8 cellular contexts compared by ENCODE assay signal in genomic region chr18:14178691-14179196, GRCh38. TPM values are rescaled to one million over a fixed set of nuclear protein-coding genes. Genes with fewer than 3 reads are reported as not detected.
DNase-seq lines count a peak whose midpoint lies in the region; ATAC-seq and TF ChIP-seq lines count a peak whose summit lies in the region.
"Not testable (repeated sequence)": the region's sequence is repeated elsewhere in the genome, so short reads cannot be mapped to it uniquely, and the experiment has no call there.

No MANE protein-coding gene starts in this region.

- H3K9me3 Mint-ChIP-seq in activated T-helper 2 cell treated with anti-CD3 and anti-CD28 coated beads, Interferon-gamma antibody, Interleukin-2, Interleukin-4, amounts not matched to agents 10 μg/mL and 5 μg/mL and 100 μg/mL, durations not matched to agents 14 hours and 24 hours and 36 hours, result not testable (repeated sequence)

- not testable (repeated sequence) for H4K91ac ChIP-seq in neuronal stem cell (ENCODE audit: low read depth, low read length, poor library complexity)

- H3K4me1 ChIP-seq in DOHH2 (ENCODE audit: control insufficient read depth, low read length); HUES6 (ENCODE audit: control insufficient read depth, insufficient read depth, low read length); neuronal stem cell (ENCODE audit: control insufficient read depth in 2 of 2, insufficient read depth in 1 of 2, low read depth in 1 of 2, low read length in 2 of 2): not testable (repeated sequence)

- not testable (repeated sequence) for H3K18ac ChIP-seq in neuronal stem cell (ENCODE audit: low read length)

- H3K4me2 ChIP-seq in DOHH2 (ENCODE audit: low read length); neuronal stem cell (ENCODE audit: insufficient read depth, low read length, poor library complexity, severe bottlenecking): not testable (repeated sequence)

- intact Hi-C loops in activated T-helper 2 cell treated with anti-CD3 and anti-CD28 coated beads, Interferon-gamma antibody, Interleukin-2, Interleukin-4, amounts not matched to agents 10 μg/mL and 5 μg/mL and 100 μg/mL, durations not matched to agents 14 hours and 24 hours and 36 hours (cut with micrococcal nuclease), result loop anchor here (5.0 kb wide), 1 partner anchor 239 kb away; no protein-coding TSS in a partner anchor

- CTCF ChIA-PET in RWPE1 (lab: Yijun Ruan, JAX), result not testable (repeated sequence)

- peak overlapping the region; percentile 85 for H3K4me3 Mint-ChIP-seq in activated T-helper 2 cell treated with anti-CD3 and anti-CD28 coated beads, Interferon-gamma antibody, Interleukin-2, Interleukin-4, amounts not matched to agents 10 μg/mL and 5 μg/mL and 100 μg/mL, durations not matched to agents 14 hours and 24 hours and 36 hours (ENCODE audit: low read depth)

- H3K27ac ChIP-seq in DOHH2 (ENCODE audit: low read depth, low read length); HUES6 (ENCODE audit: low read depth, low read length); RWPE1; neuronal stem cell (replicated peaks; ENCODE audit: low read length): not testable (repeated sequence)

- H2BK15ac ChIP-seq in neuronal stem cell (ENCODE audit: low read length), result not testable (repeated sequence)

- H2AK5ac ChIP-seq in neuronal stem cell (ENCODE audit: low read depth, low read length), result not testable (repeated sequence)

- H4K20me1 ChIP-seq in DOHH2 (ENCODE audit: control insufficient read depth, insufficient read depth, low read depth, low read length), result not testable (repeated sequence)

- not testable (repeated sequence) for H2BK5ac ChIP-seq in neuronal stem cell (ENCODE audit: low read length)

- H2BK120ac ChIP-seq in neuronal stem cell (ENCODE audit: low read depth, low read length), result not testable (repeated sequence)

- H3F3A ChIP-seq in DOHH2 (ENCODE audit: control insufficient read depth, insufficient read depth), result not testable (repeated sequence)

- H3K27ac Mint-ChIP-seq in activated T-helper 2 cell treated with anti-CD3 and anti-CD28 coated beads, Interferon-gamma antibody, Interleukin-2, Interleukin-4, amounts not matched to agents 10 μg/mL and 5 μg/mL and 100 μg/mL, durations not matched to agents 14 hours and 24 hours and 36 hours, result peak overlapping the region; percentile 29

- WGBS in neuronal stem cell (ENCODE audit: extremely low coverage in 2 of 2, insufficient read length in 2 of 2, insufficient replicate concordance in 1 of 2), 2 donors, result no CpG with 5 or more reads among the region's 38 CpGs

- H3K23ac ChIP-seq in neuronal stem cell (ENCODE audit: low read depth, low read length, poor library complexity), result not testable (repeated sequence)

- not testable (repeated sequence) for H3K4me3 ChIP-seq in DOHH2 (ENCODE audit: low read length); neuronal stem cell (ENCODE audit: low read length in 2 of 2)
- 0 out of 2 replicates have a peak overlapping the region, but pooled peaks have one; percentile 29 for H3K4me3 ChIP-seq in HUES6 (ENCODE audit: low read depth, low read length)
- H3K4me3 ChIP-seq in fibroblast of the aortic adventitia (ENCODE audit: low read depth, low read length), result peak overlapping the region; percentile 68

- not testable (repeated sequence) for H3K36me3 ChIP-seq in DOHH2 (ENCODE audit: control insufficient read depth, low read length); HUES6 (ENCODE audit: control insufficient read depth, insufficient read depth, low read length); neuronal stem cell (replicated peaks in 1 of 2; ENCODE audit: control insufficient read depth in 2 of 2, insufficient read depth in 2 of 2, low read length in 2 of 2)

- H3K79me1 ChIP-seq in neuronal stem cell (ENCODE audit: low read depth, low read length), result not testable (repeated sequence)

- not testable (repeated sequence) for H3K9me3 ChIP-seq in DOHH2 (ENCODE audit: control insufficient read depth, insufficient read depth, low read length); neuronal stem cell (replicated peaks in 1 of 2; ENCODE audit: control insufficient read depth in 2 of 2, insufficient read depth in 1 of 2, low read depth in 1 of 2, low read length in 2 of 2)
- peaks cover 13% of the 10 kb centered on the region; the same call in 1 of the 2 replicates for H3K9me3 ChIP-seq in HUES6 (ENCODE audit: control insufficient read depth, insufficient read depth, low read depth, low read length)

- not testable (repeated sequence) for H3K79me2 ChIP-seq in DOHH2 (ENCODE audit: control insufficient read depth, low read length)

- POLR2A ChIA-PET in RWPE1 (lab: Yijun Ruan, JAX; ENCODE audit: low non-redundant PET), result not testable (repeated sequence)

- not testable (repeated sequence) for H3K9ac ChIP-seq in HUES6 (ENCODE audit: low read length); neuronal stem cell (ENCODE audit: low read depth, low read length, poor library complexity)

- H3K4me1 Mint-ChIP-seq in activated T-helper 2 cell treated with anti-CD3 and anti-CD28 coated beads, Interferon-gamma antibody, Interleukin-2, Interleukin-4, amounts not matched to agents 10 μg/mL and 5 μg/mL and 100 μg/mL, durations not matched to agents 14 hours and 24 hours and 36 hours (ENCODE audit: low read depth), result not testable (repeated sequence)

- peak; percentile 32 for DNase-seq in RWPE1 (ENCODE audit: low spot score)
- DNase-seq in activated T-helper 2 cell treated with anti-CD3 and anti-CD28 coated beads, Interferon-gamma antibody, Interleukin-2, Interleukin-4, amounts not matched to agents 10 μg/mL and 5 μg/mL and 100 μg/mL, durations not matched to agents 14 hours and 24 hours and 36 hours (ENCODE audit: low spot score), result peak; percentile 72
- DNase-seq in fibroblast of the aortic adventitia (ENCODE audit: low read depth), result peak; percentile 69
- DNase-seq in neuronal stem cell (ENCODE audit: low spot score), result peak; percentile 4
- DNase-seq in stimulated activated naive CD4-positive, alpha-beta T cell treated with Interleukin-2 at 50 U/mL for 16 hours (lab: John Stamatoyannopoulos, UW), result peak; percentile 74

- H3K4ac ChIP-seq in neuronal stem cell (ENCODE audit: low read length), result not testable (repeated sequence)

- not testable (repeated sequence) for H3K27me3 Mint-ChIP-seq in activated T-helper 2 cell treated with anti-CD3 and anti-CD28 coated beads, Interferon-gamma antibody, Interleukin-2, Interleukin-4, amounts not matched to agents 10 μg/mL and 5 μg/mL and 100 μg/mL, durations not matched to agents 14 hours and 24 hours and 36 hours (ENCODE audit: low read depth)

- peak; percentile 96 for ATAC-seq in GM21529 (IDR thresholded peaks at IDR 0.05; ENCODE audit: unreplicated experiment)

- not testable (repeated sequence) for H3K27me3 ChIP-seq in DOHH2 (ENCODE audit: control insufficient read depth, low read length); HUES6 (ENCODE audit: control insufficient read depth, insufficient read depth, low read length); neuronal stem cell (ENCODE audit: control insufficient read depth in 3 of 3, insufficient read depth in 3 of 3, low read depth in 1 of 3, low read length in 3 of 3)

- H2BK12ac ChIP-seq in neuronal stem cell (ENCODE audit: low read length), result not testable (repeated sequence)

- not testable (repeated sequence) for H4K8ac ChIP-seq in neuronal stem cell (ENCODE audit: low read depth, low read length)

- TF ChIP-seq CTCF in DOHH2 (IDR thresholded peaks at IDR 0.05; ENCODE audit: low read depth, low read length, poor library complexity, severe bottlenecking) (peak; percentile 52), RWPE1 (conservative IDR thresholded peaks at IDR 0.05; ENCODE audit: low read depth) (peak; percentile 59), fibroblast of the aortic adventitia (IDR thresholded peaks at IDR 0.05; ENCODE audit: insufficient read depth, low read length) (peak; percentile 70)

- not testable (repeated sequence) for H3K36me3 Mint-ChIP-seq in activated T-helper 2 cell treated with anti-CD3 and anti-CD28 coated beads, Interferon-gamma antibody, Interleukin-2, Interleukin-4, amounts not matched to agents 10 μg/mL and 5 μg/mL and 100 μg/mL, durations not matched to agents 14 hours and 24 hours and 36 hours (ENCODE audit: low read depth)

- not testable (repeated sequence) for H2AFZ ChIP-seq in neuronal stem cell (ENCODE audit: low read length)

- H3K14ac ChIP-seq in neuronal stem cell (ENCODE audit: low read length), result not testable (repeated sequence)

- not testable (repeated sequence) for H3K9me2 ChIP-seq in DOHH2 (replicated peaks; ENCODE audit: control insufficient read depth, low read length)

RNA-seq across cellular contexts. Expression of gene ZNF519, which starts 46.5 kb away (rescaled TPM):
- total RNA-seq in activated T-helper 2 cell treated with anti-CD3 and anti-CD28 coated beads, Interferon-gamma antibody, Interleukin-2, Interleukin-4, amounts not matched to agents 10 μg/mL and 5 μg/mL and 100 μg/mL, durations not matched to agents 14 hours and 24 hours and 36 hours, result 21.3 and 24.2 TPM in 2 replicates
- total RNA-seq in fibroblast of the aortic adventitia (ENCODE audit: low replicate concordance), result 11.5 TPM in 2 replicates
- 24.0 TPM for polyA plus RNA-seq in neuronal stem cell (2013, experiment 1 of 2)
- 24.1 TPM for polyA plus RNA-seq in neuronal stem cell (2013, experiment 2 of 2)

Comparison
In these comparisons a context has a peak if more than half of its experiments do, and no peak if none do; other contexts are left out.
1. DNase-seq: peak in every context shown above with its lines; median percentile 74 in stimulated activated naive CD4-positive, alpha-beta T cell treated with Interleukin-2 at 50 U/mL for 16 hours; 72 in activated T-helper 2 cell treated with anti-CD3 and anti-CD28 coated beads, Interferon-gamma antibody, Interleukin-2, Interleukin-4, amounts not matched to agents 10 μg/mL and 5 μg/mL and 100 μg/mL, durations not matched to agents 14 hours and 24 hours and 36 hours; 69 in fibroblast of the aortic adventitia; 32 in RWPE1; 4 in neuronal stem cell.